Comparison of ENCODE assay signal across 1 cellular context in genomic region chr1:181102841-181103240, GRCh38.
TF ChIP-seq lines count a peak whose summit lies in the region.

No MANE protein-coding gene starts in this region.

TF ChIP-seq in A549, 52 proteins besides CTCF, POLR2A, EP300 and RAD21 (continued from another document):
- no peak for TF ChIP-seq FOXS1 (CRISPR knock-in tag; IDR thresholded peaks at IDR 0.05)
- TF ChIP-seq ELK1 (IDR thresholded peaks at IDR 0.05; ENCODE audit: low read depth, low read length) = no peak
- TF ChIP-seq CHD2 (IDR thresholded peaks at IDR 0.05; ENCODE audit: low read length, partially characterized antibody) = no peak
- no peak for TF ChIP-seq ZNF302 (CRISPR knock-in tag; IDR thresholded peaks at IDR 0.05)
